ENCODE assay signal across 1 cellular context in genomic region chr17:76601042-76601441, GRCh38.
TF ChIP-seq lines count a peak whose summit lies in the region.

No MANE protein-coding gene starts in this region.

TF ChIP-seq in WTC11, 78 proteins besides CTCF, POLR2A, EP300 and RAD21:
- no peak for TF ChIP-seq RORB (CRISPR knock-in tag; IDR thresholded peaks at IDR 0.05)
- TF ChIP-seq, protein P1, sequence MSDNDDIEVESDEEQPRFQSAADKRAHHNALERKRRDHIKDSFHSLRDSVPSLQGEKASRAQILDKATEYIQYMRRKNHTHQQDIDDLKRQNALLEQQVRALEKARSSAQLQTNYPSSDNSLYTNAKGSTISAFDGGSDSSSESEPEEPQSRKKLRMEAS (CRISPR knock-in tag; IDR thresholded peaks at IDR 0.05), result no peak
- TF ChIP-seq GRHL2 (CRISPR knock-in tag; IDR thresholded peaks at IDR 0.05; ENCODE audit: insufficient replicate concordance, severe bottlenecking), result no peak
- TF ChIP-seq, protein P2, sequence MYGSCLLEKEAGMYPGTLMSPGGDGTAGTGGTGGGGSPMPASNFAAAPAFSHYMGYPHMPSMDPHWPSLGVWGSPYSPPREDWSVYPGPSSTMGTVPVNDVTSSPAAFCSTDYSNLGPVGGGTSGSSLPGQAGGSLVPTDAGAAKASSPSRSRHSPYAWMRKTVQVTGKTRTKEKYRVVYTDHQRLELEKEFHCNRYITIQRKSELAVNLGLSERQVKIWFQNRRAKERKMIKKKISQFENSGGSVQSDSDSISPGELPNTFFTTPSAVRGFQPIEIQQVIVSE (CRISPR knock-in tag; IDR thresholded peaks at IDR 0.05; ENCODE audit: borderline replicate concordance), result no peak
- TF ChIP-seq ELF4 (CRISPR knock-in tag; IDR thresholded peaks at IDR 0.05; ENCODE audit: low read depth), result no peak
- TF ChIP-seq NFATC4 (CRISPR knock-in tag; IDR thresholded peaks at IDR 0.05), result no peak
- TF ChIP-seq FOXJ3 (CRISPR knock-in tag; IDR thresholded peaks at IDR 0.05; ENCODE audit: borderline replicate concordance), result no peak
- TF ChIP-seq, protein P3, sequence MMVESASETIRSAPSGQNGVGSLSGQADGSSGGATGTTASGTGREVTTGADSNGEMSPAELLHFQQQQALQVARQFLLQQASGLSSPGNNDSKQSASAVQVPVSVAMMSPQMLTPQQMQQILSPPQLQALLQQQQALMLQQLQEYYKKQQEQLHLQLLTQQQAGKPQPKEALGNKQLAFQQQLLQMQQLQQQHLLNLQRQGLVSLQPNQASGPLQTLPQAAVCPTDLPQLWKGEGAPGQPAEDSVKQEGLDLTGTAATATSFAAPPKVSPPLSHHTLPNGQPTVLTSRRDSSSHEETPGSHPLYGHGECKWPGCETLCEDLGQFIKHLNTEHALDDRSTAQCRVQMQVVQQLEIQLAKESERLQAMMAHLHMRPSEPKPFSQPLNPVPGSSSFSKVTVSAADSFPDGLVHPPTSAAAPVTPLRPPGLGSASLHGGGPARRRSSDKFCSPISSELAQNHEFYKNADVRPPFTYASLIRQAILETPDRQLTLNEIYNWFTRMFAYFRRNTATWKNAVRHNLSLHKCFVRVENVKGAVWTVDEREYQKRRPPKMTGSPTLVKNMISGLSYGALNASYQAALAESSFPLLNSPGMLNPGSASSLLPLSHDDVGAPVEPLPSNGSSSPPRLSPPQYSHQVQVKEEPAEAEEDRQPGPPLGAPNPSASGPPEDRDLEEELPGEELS (CRISPR knock-in tag; IDR thresholded peaks at IDR 0.05), result no peak
- no peak for TF ChIP-seq NFE2L1 (CRISPR knock-in tag; IDR thresholded peaks at IDR 0.05)
- TF ChIP-seq ZNF281 (CRISPR knock-in tag; IDR thresholded peaks at IDR 0.05), result no peak
- TF ChIP-seq, protein P4, sequence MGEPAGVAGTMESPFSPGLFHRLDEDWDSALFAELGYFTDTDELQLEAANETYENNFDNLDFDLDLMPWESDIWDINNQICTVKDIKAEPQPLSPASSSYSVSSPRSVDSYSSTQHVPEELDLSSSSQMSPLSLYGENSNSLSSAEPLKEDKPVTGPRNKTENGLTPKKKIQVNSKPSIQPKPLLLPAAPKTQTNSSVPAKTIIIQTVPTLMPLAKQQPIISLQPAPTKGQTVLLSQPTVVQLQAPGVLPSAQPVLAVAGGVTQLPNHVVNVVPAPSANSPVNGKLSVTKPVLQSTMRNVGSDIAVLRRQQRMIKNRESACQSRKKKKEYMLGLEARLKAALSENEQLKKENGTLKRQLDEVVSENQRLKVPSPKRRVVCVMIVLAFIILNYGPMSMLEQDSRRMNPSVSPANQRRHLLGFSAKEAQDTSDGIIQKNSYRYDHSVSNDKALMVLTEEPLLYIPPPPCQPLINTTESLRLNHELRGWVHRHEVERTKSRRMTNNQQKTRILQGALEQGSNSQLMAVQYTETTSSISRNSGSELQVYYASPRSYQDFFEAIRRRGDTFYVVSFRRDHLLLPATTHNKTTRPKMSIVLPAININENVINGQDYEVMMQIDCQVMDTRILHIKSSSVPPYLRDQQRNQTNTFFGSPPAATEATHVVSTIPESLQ (CRISPR knock-in tag; IDR thresholded peaks at IDR 0.05), result no peak
